In genomic region chr7:50300336-50300735, GRCh38 we compare ENCODE assay signal across 1 cellular context.
TF ChIP-seq lines count a peak whose summit lies in the region.

No MANE protein-coding gene starts in this region.

TF ChIP-seq in H1, 55 proteins besides CTCF, POLR2A, EP300 and RAD21:
- no peak for TF ChIP-seq ZNF274 (IDR thresholded peaks at IDR 0.05; ENCODE audit: borderline replicate concordance, extremely low read depth, low read length)
- no peak for TF ChIP-seq TBP (IDR thresholded peaks at IDR 0.05; ENCODE audit: low read depth, low read length)
- TF ChIP-seq POLR2AphosphoS5 (IDR thresholded peaks at IDR 0.05; ENCODE audit: low read depth, low read length): no peak
TF ChIP-seq in H1: peak in this region for 0.
